In the genomic region with DNA sequence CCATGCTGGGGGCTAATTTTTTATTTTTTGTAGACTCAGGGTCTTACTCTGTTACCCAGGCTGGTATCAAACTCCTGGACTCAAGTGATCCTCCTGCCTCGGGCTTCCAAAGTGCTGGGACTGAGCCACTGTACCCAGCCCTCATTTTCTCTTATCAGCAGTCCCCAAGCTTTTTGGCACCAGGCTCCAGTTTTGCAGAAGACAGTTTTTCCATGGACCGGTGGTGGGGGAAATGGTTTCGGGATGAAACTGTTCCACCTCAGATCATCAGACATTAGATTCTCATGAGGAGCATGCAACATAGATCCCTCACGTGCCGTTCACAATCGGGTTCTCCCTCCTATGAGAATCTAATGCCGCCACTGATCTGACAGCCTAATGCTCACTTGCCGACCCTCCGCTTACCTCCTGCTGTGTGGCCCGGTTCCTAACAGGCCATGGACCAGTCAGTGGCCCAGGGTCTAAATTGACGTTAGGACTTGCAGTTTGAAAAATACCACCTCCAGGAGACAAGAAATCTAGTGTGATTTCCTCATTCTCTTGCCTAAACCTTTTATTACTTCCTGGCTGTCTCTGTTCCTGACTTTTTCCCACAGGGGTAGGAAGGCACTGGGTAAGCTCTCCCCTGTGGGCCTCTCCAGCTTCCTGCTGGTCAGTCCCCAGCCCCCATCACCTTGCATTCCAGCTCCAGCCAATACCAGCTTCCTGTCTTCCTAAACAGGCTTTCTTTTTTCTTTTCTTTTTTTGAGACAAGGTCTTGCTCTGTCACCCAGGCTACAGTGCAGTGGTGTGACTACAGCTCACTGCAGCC, we compare ENCODE assay signal across 1 cellular context.
TF ChIP-seq lines count a peak whose summit lies in the region.

No MANE protein-coding gene starts in this region.

TF ChIP-seq in HepG2, 621 proteins besides CTCF, POLR2A, EP300 and RAD21 (continued from another document and continues in another):
- 0 out of 2 replicates have a peak, but pooled peaks have one; percentile 46 for TF ChIP-seq MED1 (CRISPR knock-in tag; IDR thresholded peaks at IDR 0.05)
- TF ChIP-seq, protein P1, sequence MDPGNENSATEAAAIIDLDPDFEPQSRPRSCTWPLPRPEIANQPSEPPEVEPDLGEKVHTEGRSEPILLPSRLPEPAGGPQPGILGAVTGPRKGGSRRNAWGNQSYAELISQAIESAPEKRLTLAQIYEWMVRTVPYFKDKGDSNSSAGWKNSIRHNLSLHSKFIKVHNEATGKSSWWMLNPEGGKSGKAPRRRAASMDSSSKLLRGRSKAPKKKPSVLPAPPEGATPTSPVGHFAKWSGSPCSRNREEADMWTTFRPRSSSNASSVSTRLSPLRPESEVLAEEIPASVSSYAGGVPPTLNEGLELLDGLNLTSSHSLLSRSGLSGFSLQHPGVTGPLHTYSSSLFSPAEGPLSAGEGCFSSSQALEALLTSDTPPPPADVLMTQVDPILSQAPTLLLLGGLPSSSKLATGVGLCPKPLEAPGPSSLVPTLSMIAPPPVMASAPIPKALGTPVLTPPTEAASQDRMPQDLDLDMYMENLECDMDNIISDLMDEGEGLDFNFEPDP (CRISPR knock-in tag; conservative IDR thresholded peaks at IDR 0.05): no peak
- TF ChIP-seq KLF16 (CRISPR knock-in tag; IDR thresholded peaks at IDR 0.05): no peak
- TF ChIP-seq, protein P2, sequence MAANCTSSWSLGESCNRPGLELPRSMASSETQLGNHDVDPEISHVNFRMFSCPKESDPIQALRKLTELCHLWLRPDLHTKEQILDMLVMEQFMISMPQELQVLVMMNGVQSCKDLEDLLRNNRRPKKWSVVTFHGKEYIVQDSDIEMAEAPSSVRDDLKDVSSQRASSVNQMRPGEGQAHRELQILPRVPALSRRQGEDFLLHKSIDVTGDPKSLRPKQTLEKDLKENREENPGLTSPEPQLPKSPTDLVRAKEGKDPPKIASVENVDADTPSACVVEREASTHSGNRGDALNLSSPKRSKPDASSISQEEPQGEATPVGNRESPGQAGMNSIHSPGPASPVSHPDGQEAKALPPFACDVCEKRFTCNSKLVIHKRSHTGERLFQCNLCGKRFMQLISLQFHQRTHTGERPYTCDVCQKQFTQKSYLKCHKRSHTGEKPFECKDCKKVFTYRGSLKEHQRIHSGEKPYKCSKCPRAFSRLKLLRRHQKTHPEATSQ (CRISPR knock-in tag; IDR thresholded peaks at IDR 0.05; ENCODE audit: borderline replicate concordance): no peak
- no peak for TF ChIP-seq NKX3-1 (CRISPR knock-in tag; IDR thresholded peaks at IDR 0.05)
- TF ChIP-seq KLF15 (CRISPR knock-in tag; IDR thresholded peaks at IDR 0.05; ENCODE audit: borderline replicate concordance): no peak
- TF ChIP-seq, protein P3, sequence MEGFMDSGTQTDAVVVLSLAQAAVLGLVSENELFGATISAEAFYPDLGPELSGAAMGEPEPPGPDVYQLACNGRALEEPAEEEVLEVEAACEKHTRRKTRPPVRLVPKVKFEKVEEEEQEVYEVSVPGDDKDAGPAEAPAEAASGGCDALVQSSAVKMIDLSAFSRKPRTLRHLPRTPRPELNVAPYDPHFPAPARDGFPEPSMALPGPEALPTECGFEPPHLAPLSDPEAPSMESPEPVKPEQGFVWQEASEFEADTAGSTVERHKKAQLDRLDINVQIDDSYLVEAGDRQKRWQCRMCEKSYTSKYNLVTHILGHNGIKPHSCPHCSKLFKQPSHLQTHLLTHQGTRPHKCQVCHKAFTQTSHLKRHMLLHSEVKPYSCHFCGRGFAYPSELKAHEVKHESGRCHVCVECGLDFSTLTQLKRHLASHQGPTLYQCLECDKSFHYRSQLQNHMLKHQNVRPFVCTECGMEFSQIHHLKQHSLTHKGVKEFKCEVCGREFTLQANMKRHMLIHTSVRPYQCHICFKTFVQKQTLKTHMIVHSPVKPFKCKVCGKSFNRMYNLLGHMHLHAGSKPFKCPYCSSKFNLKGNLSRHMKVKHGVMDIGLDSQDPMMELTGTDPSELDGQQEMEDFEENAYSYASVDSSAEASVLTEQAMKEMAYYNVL (CRISPR knock-in tag; IDR thresholded peaks at IDR 0.05; ENCODE audit: borderline replicate concordance): peak; percentile 99
- no peak for TF ChIP-seq ZNF468 (CRISPR knock-in tag; IDR thresholded peaks at IDR 0.05)
- TF ChIP-seq ZNF160 (CRISPR knock-in tag; IDR thresholded peaks at IDR 0.05): 0 out of 2 replicates have a peak, but pooled peaks have one; percentile 50
- no peak for TF ChIP-seq ZNF777 (CRISPR knock-in tag; IDR thresholded peaks at IDR 0.05)
- TF ChIP-seq ERF (CRISPR knock-in tag; IDR thresholded peaks at IDR 0.05): peak; percentile 63; the same call in 1 of the 2 replicates
- no peak for TF ChIP-seq FOXA1 (IDR thresholded peaks at IDR 0.05)
- TF ChIP-seq FOXA1 (CRISPR knock-in tag; IDR thresholded peaks at IDR 0.05): no peak
- TF ChIP-seq BRCA1 (CRISPR knock-in tag; IDR thresholded peaks at IDR 0.05): no peak
- TF ChIP-seq, protein P4, sequence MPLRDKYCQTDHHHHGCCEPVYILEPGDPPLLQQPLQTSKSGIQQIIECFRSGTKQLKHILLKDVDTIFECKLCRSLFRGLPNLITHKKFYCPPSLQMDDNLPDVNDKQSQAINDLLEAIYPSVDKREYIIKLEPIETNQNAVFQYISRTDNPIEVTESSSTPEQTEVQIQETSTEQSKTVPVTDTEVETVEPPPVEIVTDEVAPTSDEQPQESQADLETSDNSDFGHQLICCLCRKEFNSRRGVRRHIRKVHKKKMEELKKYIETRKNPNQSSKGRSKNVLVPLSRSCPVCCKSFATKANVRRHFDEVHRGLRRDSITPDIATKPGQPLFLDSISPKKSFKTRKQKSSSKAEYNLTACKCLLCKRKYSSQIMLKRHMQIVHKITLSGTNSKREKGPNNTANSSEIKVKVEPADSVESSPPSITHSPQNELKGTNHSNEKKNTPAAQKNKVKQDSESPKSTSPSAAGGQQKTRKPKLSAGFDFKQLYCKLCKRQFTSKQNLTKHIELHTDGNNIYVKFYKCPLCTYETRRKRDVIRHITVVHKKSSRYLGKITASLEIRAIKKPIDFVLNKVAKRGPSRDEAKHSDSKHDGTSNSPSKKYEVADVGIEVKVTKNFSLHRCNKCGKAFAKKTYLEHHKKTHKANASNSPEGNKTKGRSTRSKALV (CRISPR knock-in tag; IDR thresholded peaks at IDR 0.05): 0 out of 2 replicates have a peak, but pooled peaks have one; percentile 28
- TF ChIP-seq, protein P5, sequence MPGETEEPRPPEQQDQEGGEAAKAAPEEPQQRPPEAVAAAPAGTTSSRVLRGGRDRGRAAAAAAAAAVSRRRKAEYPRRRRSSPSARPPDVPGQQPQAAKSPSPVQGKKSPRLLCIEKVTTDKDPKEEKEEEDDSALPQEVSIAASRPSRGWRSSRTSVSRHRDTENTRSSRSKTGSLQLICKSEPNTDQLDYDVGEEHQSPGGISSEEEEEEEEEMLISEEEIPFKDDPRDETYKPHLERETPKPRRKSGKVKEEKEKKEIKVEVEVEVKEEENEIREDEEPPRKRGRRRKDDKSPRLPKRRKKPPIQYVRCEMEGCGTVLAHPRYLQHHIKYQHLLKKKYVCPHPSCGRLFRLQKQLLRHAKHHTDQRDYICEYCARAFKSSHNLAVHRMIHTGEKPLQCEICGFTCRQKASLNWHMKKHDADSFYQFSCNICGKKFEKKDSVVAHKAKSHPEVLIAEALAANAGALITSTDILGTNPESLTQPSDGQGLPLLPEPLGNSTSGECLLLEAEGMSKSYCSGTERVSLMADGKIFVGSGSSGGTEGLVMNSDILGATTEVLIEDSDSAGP (CRISPR knock-in tag; IDR thresholded peaks at IDR 0.05; ENCODE audit: borderline replicate concordance): 0 out of 2 replicates have a peak, but pooled peaks have one; percentile 13
- no peak for TF ChIP-seq NFIB (CRISPR knock-in tag; IDR thresholded peaks at IDR 0.05; ENCODE audit: borderline replicate concordance)
- TF ChIP-seq ZNF264 (CRISPR knock-in tag; IDR thresholded peaks at IDR 0.05): 0 out of 2 replicates have a peak, but pooled peaks have one; percentile 24
- TF ChIP-seq SP5 (CRISPR knock-in tag; IDR thresholded peaks at IDR 0.05; ENCODE audit: borderline replicate concordance, low read depth): no peak
- no peak for TF ChIP-seq GLI4 (CRISPR knock-in tag; IDR thresholded peaks at IDR 0.05; ENCODE audit: borderline replicate concordance)
- peak; percentile 43; the same call in 1 of the 2 replicates for TF ChIP-seq ZNF709 (CRISPR knock-in tag; IDR thresholded peaks at IDR 0.05)
- TF ChIP-seq MATR3 (CRISPR knock-in tag; IDR thresholded peaks at IDR 0.05): no peak
- 0 out of 2 replicates have a peak, but pooled peaks have one; percentile 32 for TF ChIP-seq ZNF644 (CRISPR knock-in tag; IDR thresholded peaks at IDR 0.05; ENCODE audit: low read depth)
- no peak for TF ChIP-seq ZNF572 (CRISPR knock-in tag; IDR thresholded peaks at IDR 0.05)
- TF ChIP-seq ZFP37 (CRISPR knock-in tag; IDR thresholded peaks at IDR 0.05; ENCODE audit: borderline replicate concordance): no peak
- TF ChIP-seq ESRRA (CRISPR knock-in tag; IDR thresholded peaks at IDR 0.05; ENCODE audit: low read depth): peak; percentile 48
- no peak; the same call in 1 of the 2 replicates for TF ChIP-seq DMAP1 (CRISPR knock-in tag; IDR thresholded peaks at IDR 0.05)
- no peak for TF ChIP-seq TCF12 (IDR thresholded peaks at IDR 0.05)
- TF ChIP-seq TCF12 (CRISPR knock-in tag; IDR thresholded peaks at IDR 0.05): 0 out of 2 replicates have a peak, but pooled peaks have one; percentile 63
- peak; percentile 66 for TF ChIP-seq MED8 (CRISPR knock-in tag; IDR thresholded peaks at IDR 0.05; ENCODE audit: insufficient replicate concordance)
- TF ChIP-seq, protein P6, sequence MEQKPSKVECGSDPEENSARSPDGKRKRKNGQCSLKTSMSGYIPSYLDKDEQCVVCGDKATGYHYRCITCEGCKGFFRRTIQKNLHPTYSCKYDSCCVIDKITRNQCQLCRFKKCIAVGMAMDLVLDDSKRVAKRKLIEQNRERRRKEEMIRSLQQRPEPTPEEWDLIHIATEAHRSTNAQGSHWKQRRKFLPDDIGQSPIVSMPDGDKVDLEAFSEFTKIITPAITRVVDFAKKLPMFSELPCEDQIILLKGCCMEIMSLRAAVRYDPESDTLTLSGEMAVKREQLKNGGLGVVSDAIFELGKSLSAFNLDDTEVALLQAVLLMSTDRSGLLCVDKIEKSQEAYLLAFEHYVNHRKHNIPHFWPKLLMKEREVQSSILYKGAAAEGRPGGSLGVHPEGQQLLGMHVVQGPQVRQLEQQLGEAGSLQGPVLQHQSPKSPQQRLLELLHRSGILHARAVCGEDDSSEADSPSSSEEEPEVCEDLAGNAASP (CRISPR knock-in tag; IDR thresholded peaks at IDR 0.05; ENCODE audit: borderline replicate concordance): no peak
- TF ChIP-seq ZMYM3 (CRISPR knock-in tag; IDR thresholded peaks at IDR 0.05): no peak
- TF ChIP-seq SRSF4 (IDR thresholded peaks at IDR 0.05; ENCODE audit: low read depth, low read length, poor library complexity, severe bottlenecking): no peak
- no peak for TF ChIP-seq BHLHE40 (IDR thresholded peaks at IDR 0.05; ENCODE audit: low read length)
- TF ChIP-seq, protein P7, sequence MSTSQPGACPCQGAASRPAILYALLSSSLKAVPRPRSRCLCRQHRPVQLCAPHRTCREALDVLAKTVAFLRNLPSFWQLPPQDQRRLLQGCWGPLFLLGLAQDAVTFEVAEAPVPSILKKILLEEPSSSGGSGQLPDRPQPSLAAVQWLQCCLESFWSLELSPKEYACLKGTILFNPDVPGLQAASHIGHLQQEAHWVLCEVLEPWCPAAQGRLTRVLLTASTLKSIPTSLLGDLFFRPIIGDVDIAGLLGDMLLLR (CRISPR knock-in tag; IDR thresholded peaks at IDR 0.05): 0 out of 2 replicates have a peak, but pooled peaks have one; percentile 56
- no peak for TF ChIP-seq EED (CRISPR knock-in tag; IDR thresholded peaks at IDR 0.05)
- no peak for TF ChIP-seq MAZ (IDR thresholded peaks at IDR 0.05; ENCODE audit: borderline replicate concordance, low read depth, low read length)
- no peak for TF ChIP-seq MAZ (CRISPR knock-in tag; IDR thresholded peaks at IDR 0.05; ENCODE audit: low read depth)
- TF ChIP-seq KAT8 (CRISPR knock-in tag; IDR thresholded peaks at IDR 0.05): peak; percentile 79
- peak; percentile 37; the same call in 1 of the 2 replicates for TF ChIP-seq MIER3 (CRISPR knock-in tag; IDR thresholded peaks at IDR 0.05; ENCODE audit: borderline replicate concordance)
- TF ChIP-seq ZBTB42 (CRISPR knock-in tag; IDR thresholded peaks at IDR 0.05): no peak
- TF ChIP-seq, protein P8, sequence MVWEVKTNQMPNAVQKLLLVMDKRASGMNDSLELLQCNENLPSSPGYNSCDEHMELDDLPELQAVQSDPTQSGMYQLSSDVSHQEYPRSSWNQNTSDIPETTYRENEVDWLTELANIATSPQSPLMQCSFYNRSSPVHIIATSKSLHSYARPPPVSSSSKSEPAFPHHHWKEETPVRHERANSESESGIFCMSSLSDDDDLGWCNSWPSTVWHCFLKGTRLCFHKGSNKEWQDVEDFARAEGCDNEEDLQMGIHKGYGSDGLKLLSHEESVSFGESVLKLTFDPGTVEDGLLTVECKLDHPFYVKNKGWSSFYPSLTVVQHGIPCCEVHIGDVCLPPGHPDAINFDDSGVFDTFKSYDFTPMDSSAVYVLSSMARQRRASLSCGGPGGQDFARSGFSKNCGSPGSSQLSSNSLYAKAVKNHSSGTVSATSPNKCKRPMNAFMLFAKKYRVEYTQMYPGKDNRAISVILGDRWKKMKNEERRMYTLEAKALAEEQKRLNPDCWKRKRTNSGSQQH (CRISPR knock-in tag; IDR thresholded peaks at IDR 0.05; ENCODE audit: low read depth): no peak
- TF ChIP-seq, protein P9, sequence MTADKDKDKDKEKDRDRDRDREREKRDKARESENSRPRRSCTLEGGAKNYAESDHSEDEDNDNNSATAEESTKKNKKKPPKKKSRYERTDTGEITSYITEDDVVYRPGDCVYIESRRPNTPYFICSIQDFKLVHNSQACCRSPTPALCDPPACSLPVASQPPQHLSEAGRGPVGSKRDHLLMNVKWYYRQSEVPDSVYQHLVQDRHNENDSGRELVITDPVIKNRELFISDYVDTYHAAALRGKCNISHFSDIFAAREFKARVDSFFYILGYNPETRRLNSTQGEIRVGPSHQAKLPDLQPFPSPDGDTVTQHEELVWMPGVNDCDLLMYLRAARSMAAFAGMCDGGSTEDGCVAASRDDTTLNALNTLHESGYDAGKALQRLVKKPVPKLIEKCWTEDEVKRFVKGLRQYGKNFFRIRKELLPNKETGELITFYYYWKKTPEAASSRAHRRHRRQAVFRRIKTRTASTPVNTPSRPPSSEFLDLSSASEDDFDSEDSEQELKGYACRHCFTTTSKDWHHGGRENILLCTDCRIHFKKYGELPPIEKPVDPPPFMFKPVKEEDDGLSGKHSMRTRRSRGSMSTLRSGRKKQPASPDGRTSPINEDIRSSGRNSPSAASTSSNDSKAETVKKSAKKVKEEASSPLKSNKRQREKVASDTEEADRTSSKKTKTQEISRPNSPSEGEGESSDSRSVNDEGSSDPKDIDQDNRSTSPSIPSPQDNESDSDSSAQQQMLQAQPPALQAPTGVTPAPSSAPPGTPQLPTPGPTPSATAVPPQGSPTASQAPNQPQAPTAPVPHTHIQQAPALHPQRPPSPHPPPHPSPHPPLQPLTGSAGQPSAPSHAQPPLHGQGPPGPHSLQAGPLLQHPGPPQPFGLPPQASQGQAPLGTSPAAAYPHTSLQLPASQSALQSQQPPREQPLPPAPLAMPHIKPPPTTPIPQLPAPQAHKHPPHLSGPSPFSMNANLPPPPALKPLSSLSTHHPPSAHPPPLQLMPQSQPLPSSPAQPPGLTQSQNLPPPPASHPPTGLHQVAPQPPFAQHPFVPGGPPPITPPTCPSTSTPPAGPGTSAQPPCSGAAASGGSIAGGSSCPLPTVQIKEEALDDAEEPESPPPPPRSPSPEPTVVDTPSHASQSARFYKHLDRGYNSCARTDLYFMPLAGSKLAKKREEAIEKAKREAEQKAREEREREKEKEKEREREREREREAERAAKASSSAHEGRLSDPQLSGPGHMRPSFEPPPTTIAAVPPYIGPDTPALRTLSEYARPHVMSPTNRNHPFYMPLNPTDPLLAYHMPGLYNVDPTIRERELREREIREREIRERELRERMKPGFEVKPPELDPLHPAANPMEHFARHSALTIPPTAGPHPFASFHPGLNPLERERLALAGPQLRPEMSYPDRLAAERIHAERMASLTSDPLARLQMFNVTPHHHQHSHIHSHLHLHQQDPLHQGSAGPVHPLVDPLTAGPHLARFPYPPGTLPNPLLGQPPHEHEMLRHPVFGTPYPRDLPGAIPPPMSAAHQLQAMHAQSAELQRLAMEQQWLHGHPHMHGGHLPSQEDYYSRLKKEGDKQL (CRISPR knock-in tag; IDR thresholded peaks at IDR 0.05; ENCODE audit: low read depth): no peak
